ENCODE assay signal across 9 cellular contexts in genomic region chr1:224733021-224733911, GRCh38.
A peak's percentile ranks its signal among the peaks of the same experiment; 100 is the strongest.
DNase-seq lines count a peak whose midpoint lies in the region; ATAC-seq, FAIRE-seq and TF ChIP-seq lines count a peak whose summit lies in the region.
"Had no signal": no experiment of that assay in that cellular context is flagged by ENCODE, and none has a peak within 500 bp of the region (broad histone marks: within the 10 kb centered on the region; RNA-seq: fewer than 3 reads in every experiment).

No MANE protein-coding gene starts in this region.

- no peak for TF ChIP-seq CTCF in D721Med (IDR thresholded peaks at IDR 0.05; ENCODE audit: insufficient read depth, missing control alignments)

- peak; percentile 61 for ATAC-seq in HG02840 (IDR thresholded peaks at IDR 0.05; ENCODE audit: low FRiP score, unreplicated experiment)

- no peak for FAIRE-seq in D721Med (lab: Jason Lieb, UNC)
- FAIRE-seq: TTC549 had no signal

- DNase-seq in NCI-H524 (lab: John Stamatoyannopoulos, UW): peak; percentile 34 to 68
- no peak for DNase-seq in NCI-H524 treated with DMSO at 0.1 percent for 48 hours (lab: John Stamatoyannopoulos, UW)
- peak; percentile 65 for DNase-seq in NCI-H510A (lab: John Stamatoyannopoulos, UW)
- DNase-seq in hepatic stellate cell (ENCODE audit: low spot score): peak; percentile 64
- no peak for DNase-seq in NAMALWA (ENCODE audit: low spot score)
- no peak for DNase-seq in D721Med (ENCODE audit: insufficient read length, low spot score)
- DNase-seq in NCI-H446 (lab: John Stamatoyannopoulos, UW): no peak

Comparison
In these comparisons a context has a peak if more than half of its experiments do, and no peak if none do; other contexts are left out.
1. DNase-seq: peak in NCI-H524 (2 of 2), NCI-H510A (single experiment) and hepatic stellate cell (single experiment); none in NCI-H524 treated with DMSO at 0.1 percent for 48 hours (single experiment), NAMALWA (single experiment), D721Med (single experiment) and NCI-H446 (0 of 2).